In genomic region chr20:1275919-1276318, GRCh38 we compare ENCODE assay signal across 18 cellular contexts. TPM values are rescaled to one million over a fixed set of nuclear protein-coding genes. Genes with fewer than 3 reads are reported as not detected.
DNase-seq lines count a peak whose midpoint lies in the region; ATAC-seq and TF ChIP-seq lines count a peak whose summit lies in the region.
"Had no signal": no experiment of that assay in that cellular context is flagged by ENCODE, and none has a peak within 500 bp of the region (broad histone marks: within the 10 kb centered on the region; RNA-seq: fewer than 3 reads in every experiment).

No MANE protein-coding gene starts in this region.

- H3K27me3 Mint-ChIP-seq in natural killer cell treated with Interleukin-12 subunit alpha and Interleukin-12 subunit beta and Interleukin-15 and Interleukin-18, amount 100 ng/mL, for 72 hours, result no peaks in the 10 kb centered on the region
- peaks cover 0 to 3% of the 10 kb centered on the region in 2 donors for H3K27me3 Mint-ChIP-seq in natural killer cell (ENCODE audit: low read depth in 2 of 2)
- no peaks in the 10 kb centered on the region for H3K27me3 Mint-ChIP-seq in activated T-helper 17 cell treated with anti-CD3 and anti-CD28 coated beads, Interleukin-2, amount 50 U/mL, for 72 hours
- no peaks in the 10 kb centered on the region for H3K27me3 Mint-ChIP-seq in naive thymus-derived CD8-positive, alpha-beta T cell
- no peaks in the 10 kb centered on the region for H3K27me3 Mint-ChIP-seq in chondrocyte (ENCODE audit: low read depth)

- no peak overlapping the region for H3K4me3 Mint-ChIP-seq in natural killer cell treated with Interleukin-12 subunit alpha and Interleukin-12 subunit beta and Interleukin-15 and Interleukin-18, amount 100 ng/mL, for 72 hours
- H3K4me3 Mint-ChIP-seq in natural killer cell (no peak overlapping the region), chondrocyte (ENCODE audit: unreplicated experiment) (no peak overlapping the region)
- no peak overlapping the region for H3K4me3 Mint-ChIP-seq in activated T-helper 17 cell treated with anti-CD3 and anti-CD28 coated beads, Interleukin-2, amount 50 U/mL, for 72 hours
- H3K4me3 Mint-ChIP-seq in naive thymus-derived CD8-positive, alpha-beta T cell, result no peak overlapping the region
- H3K4me3 Mint-ChIP-seq: CD14-positive monocyte had no signal

- H3K4me1 Mint-ChIP-seq in natural killer cell treated with Interleukin-12 subunit alpha and Interleukin-12 subunit beta and Interleukin-15 and Interleukin-18, amount 100 ng/mL, for 72 hours (ENCODE audit: low read depth in 2 of 2), result no peaks in the 10 kb centered on the region
- no peaks in the 10 kb centered on the region for H3K4me1 Mint-ChIP-seq in natural killer cell
- H3K4me1 Mint-ChIP-seq in activated T-helper 17 cell treated with anti-CD3 and anti-CD28 coated beads, Interleukin-2, amount 50 U/mL, for 72 hours, result no peaks in the 10 kb centered on the region
- H3K4me1 Mint-ChIP-seq in naive thymus-derived CD8-positive, alpha-beta T cell, result peaks cover 36 to 67% (median 55%) of the 10 kb centered on the region in 4 donors
- H3K4me1 Mint-ChIP-seq in chondrocyte (ENCODE audit: low read depth), result peaks cover 4% of the 10 kb centered on the region
- H3K4me1 Mint-ChIP-seq: CD14-positive monocyte had no signal

- no peaks in the 10 kb centered on the region for H3K36me3 Mint-ChIP-seq in natural killer cell treated with Interleukin-12 subunit alpha and Interleukin-12 subunit beta and Interleukin-15 and Interleukin-18, amount 100 ng/mL, for 72 hours
- no peaks in the 10 kb centered on the region for H3K36me3 Mint-ChIP-seq in natural killer cell
- no peaks in the 10 kb centered on the region for H3K36me3 Mint-ChIP-seq in activated T-helper 17 cell treated with anti-CD3 and anti-CD28 coated beads, Interleukin-2, amount 50 U/mL, for 72 hours (ENCODE audit: low read depth)
- peaks cover 0 to 10% (median 0%) of the 10 kb centered on the region in 3 donors for H3K36me3 Mint-ChIP-seq in naive thymus-derived CD8-positive, alpha-beta T cell
- H3K36me3 Mint-ChIP-seq in chondrocyte (ENCODE audit: low read depth), result peaks cover 3% of the 10 kb centered on the region
- H3K36me3 Mint-ChIP-seq: CD14-positive monocyte had no signal

- TF ChIP-seq CTCF in natural killer cell (IDR thresholded peaks at IDR 0.05), result no peak
- TF ChIP-seq CTCF in chondrocyte (IDR thresholded peaks at IDR 0.05), result no peak

- H3K9me3 Mint-ChIP-seq in natural killer cell treated with Interleukin-12 subunit alpha and Interleukin-12 subunit beta and Interleukin-15 and Interleukin-18, amount 100 ng/mL, for 72 hours, result no peaks in the 10 kb centered on the region
- no peaks in the 10 kb centered on the region for H3K9me3 Mint-ChIP-seq in natural killer cell
- no peaks in the 10 kb centered on the region for H3K9me3 Mint-ChIP-seq in activated T-helper 17 cell treated with anti-CD3 and anti-CD28 coated beads, Interleukin-2, amount 50 U/mL, for 72 hours
- H3K9me3 Mint-ChIP-seq in naive thymus-derived CD8-positive, alpha-beta T cell, result no peaks in the 10 kb centered on the region
- H3K9me3 Mint-ChIP-seq in chondrocyte (ENCODE audit: low read depth), result no peaks in the 10 kb centered on the region
- H3K9me3 Mint-ChIP-seq: CD14-positive monocyte had no signal

- POLR2A ChIA-PET in naive thymus-derived CD8-positive, alpha-beta T cell (lab: Charles Lee), result interaction anchor here (2.1 kb wide), 1 partner anchor 9 kb away, joined by 14 read pairs; the partner anchor contains the start of gene SNPH

- no peak for DNase-seq in natural killer cell treated with Interleukin-12 subunit alpha and Interleukin-12 subunit beta and Interleukin-15 and Interleukin-18, amount 100 ng/mL, for 72 hours (ENCODE audit: low spot score)
- DNase-seq in natural killer cell, result no peak
- no peak for DNase-seq in naive thymus-derived CD8-positive, alpha-beta T cell
- no peak for DNase-seq in NCI-H1092 treated with DMSO at 0.1 percent for 48 hours (lab: John Stamatoyannopoulos, UW)
- DNase-seq in chondrocyte (ENCODE audit: low spot score), result no peak
- no peak for DNase-seq in NCI-H2227 (lab: John Stamatoyannopoulos, UW; ENCODE audit: unreplicated experiment)
- DNase-seq: ACHN, AML-193, Calu3, DMS53, GOT3, KG1, NCI-H1436 treated with DMSO at 0.1 percent for 48 hours, NCI-H2029 treated with DMSO at 0.1 percent for 48 hours, NCI-H2171 treated with DMSO at 0.1 percent for 48 hours, NCI-H748 treated with DMSO at 0.1 percent for 48 hours had no signal

- H3K27ac Mint-ChIP-seq in natural killer cell treated with Interleukin-12 subunit alpha and Interleukin-12 subunit beta and Interleukin-15 and Interleukin-18, amount 100 ng/mL, for 72 hours, result no peak overlapping the region
- no peak overlapping the region for H3K27ac Mint-ChIP-seq in natural killer cell
- H3K27ac Mint-ChIP-seq in activated T-helper 17 cell treated with anti-CD3 and anti-CD28 coated beads, Interleukin-2, amount 50 U/mL, for 72 hours, result peak overlapping the region; percentile 18
- peak overlapping the region in 7 of 10 donors; percentile 0 to 83 (median 47) for H3K27ac Mint-ChIP-seq in naive thymus-derived CD8-positive, alpha-beta T cell
- H3K27ac Mint-ChIP-seq in chondrocyte (ENCODE audit: unreplicated experiment), result no peak overlapping the region
- H3K27ac Mint-ChIP-seq: CD14-positive monocyte had no signal

- intact Hi-C loops in natural killer cell (cut with micrococcal nuclease), result no loop called here

- ATAC-seq in natural killer cell treated with Interleukin-12 subunit alpha and Interleukin-12 subunit beta and Interleukin-15 and Interleukin-18, amount 100 ng/mL, for 72 hours, result peak; percentile 25 to 26
- no peak for ATAC-seq in natural killer cell
- no peak for ATAC-seq in activated T-helper 17 cell treated with anti-CD3 and anti-CD28 coated beads, Interleukin-2, amount 50 U/mL, for 72 hours (replicated peaks)
- no peak for ATAC-seq in naive thymus-derived CD8-positive, alpha-beta T cell

RNA-seq across cellular contexts. Expression of gene SNPH, which starts 9.8 kb away (rescaled TPM):
- total RNA-seq in natural killer cell treated with Interleukin-12 subunit alpha and Interleukin-12 subunit beta and Interleukin-15 and Interleukin-18, amount 100 ng/mL, for 72 hours, result 1 to 10 TPM; 1.5 to 1.9 TPM
- total RNA-seq in natural killer cell (1 to 10 TPM; 3.1 to 5.9 (median 5.8) TPM), chondrocyte (10.8 to 12.8 TPM (median 12.0 TPM) in 3 replicates)
- 1 to 10 TPM in 1 of 2 donors, under 1 TPM in 1; 0.90 to 1.7 TPM for total RNA-seq in activated T-helper 17 cell treated with anti-CD3 and anti-CD28 coated beads, Interleukin-2, amount 50 U/mL, for 72 hours
- 10 to 100 TPM; 25.7 to 26.6 TPM for total RNA-seq in naive thymus-derived CD8-positive, alpha-beta T cell
- polyA plus RNA-seq in naive thymus-derived CD8-positive, alpha-beta T cell, result 10 to 100 TPM in 1 of 3 donors, 1 to 10 TPM in 2; 5.2 to 13.5 (median 6.3) TPM

RNA-seq across cellular contexts. Expression of gene RAD21L1, which starts 50.1 kb away (rescaled TPM):
- not detected for total RNA-seq in natural killer cell treated with Interleukin-12 subunit alpha and Interleukin-12 subunit beta and Interleukin-15 and Interleukin-18, amount 100 ng/mL, for 72 hours
- total RNA-seq in natural killer cell, result not detected
- not detected for total RNA-seq in activated T-helper 17 cell treated with anti-CD3 and anti-CD28 coated beads, Interleukin-2, amount 50 U/mL, for 72 hours
- under 1 TPM in 1 of 2 experiments, not detected in 1; 0.49 TPM for total RNA-seq in naive thymus-derived CD8-positive, alpha-beta T cell
- not detected for polyA plus RNA-seq in naive thymus-derived CD8-positive, alpha-beta T cell
- total RNA-seq in chondrocyte, result not detected in 3 replicates
- total RNA-seq: Calu3 had no signal
- polyA plus RNA-seq: CD14-positive monocyte had no signal

RNA-seq across cellular contexts. Expression of gene SDCBP2, which starts 53.0 kb away (rescaled TPM):
- 1 to 10 TPM in 1 of 2 donors, under 1 TPM in 1; 0.89 to 1.5 TPM for total RNA-seq in natural killer cell treated with Interleukin-12 subunit alpha and Interleukin-12 subunit beta and Interleukin-15 and Interleukin-18, amount 100 ng/mL, for 72 hours
- total RNA-seq in natural killer cell (1 to 10 TPM; 2.0 to 2.7 (median 2.6) TPM), chondrocyte (0.89 to 2.3 TPM (median 2.0 TPM) in 3 replicates)
- 10 to 100 TPM in 1 of 2 donors, 1 to 10 TPM in 1; 1.8 to 14.3 TPM for total RNA-seq in activated T-helper 17 cell treated with anti-CD3 and anti-CD28 coated beads, Interleukin-2, amount 50 U/mL, for 72 hours
- 1 to 10 TPM; 2.7 to 3.3 TPM for total RNA-seq in naive thymus-derived CD8-positive, alpha-beta T cell
- polyA plus RNA-seq in naive thymus-derived CD8-positive, alpha-beta T cell, result 1 to 10 TPM in 1 of 3 donors, under 1 TPM in 2; 0.81 to 1.5 (median 0.98) TPM

Comparison
In these comparisons a context has a peak if more than half of its experiments do, and no peak if none do; other contexts are left out.
1. ATAC-seq: peak in natural killer cell treated with Interleukin-12 subunit alpha and Interleukin-12 subunit beta and Interleukin-15 and Interleukin-18, amount 100 ng/mL, for 72 hours (2 of 2); none in natural killer cell (0 of 3), activated T-helper 17 cell treated with anti-CD3 and anti-CD28 coated beads, Interleukin-2, amount 50 U/mL, for 72 hours (single experiment) and naive thymus-derived CD8-positive, alpha-beta T cell (0 of 2).
2. H3K27ac Mint-ChIP-seq: peak in activated T-helper 17 cell treated with anti-CD3 and anti-CD28 coated beads, Interleukin-2, amount 50 U/mL, for 72 hours (single experiment) and naive thymus-derived CD8-positive, alpha-beta T cell (7 of 10); none in natural killer cell treated with Interleukin-12 subunit alpha and Interleukin-12 subunit beta and Interleukin-15 and Interleukin-18, amount 100 ng/mL, for 72 hours (0 of 2), natural killer cell (0 of 2) and chondrocyte (single experiment).